In the genomic region with DNA sequence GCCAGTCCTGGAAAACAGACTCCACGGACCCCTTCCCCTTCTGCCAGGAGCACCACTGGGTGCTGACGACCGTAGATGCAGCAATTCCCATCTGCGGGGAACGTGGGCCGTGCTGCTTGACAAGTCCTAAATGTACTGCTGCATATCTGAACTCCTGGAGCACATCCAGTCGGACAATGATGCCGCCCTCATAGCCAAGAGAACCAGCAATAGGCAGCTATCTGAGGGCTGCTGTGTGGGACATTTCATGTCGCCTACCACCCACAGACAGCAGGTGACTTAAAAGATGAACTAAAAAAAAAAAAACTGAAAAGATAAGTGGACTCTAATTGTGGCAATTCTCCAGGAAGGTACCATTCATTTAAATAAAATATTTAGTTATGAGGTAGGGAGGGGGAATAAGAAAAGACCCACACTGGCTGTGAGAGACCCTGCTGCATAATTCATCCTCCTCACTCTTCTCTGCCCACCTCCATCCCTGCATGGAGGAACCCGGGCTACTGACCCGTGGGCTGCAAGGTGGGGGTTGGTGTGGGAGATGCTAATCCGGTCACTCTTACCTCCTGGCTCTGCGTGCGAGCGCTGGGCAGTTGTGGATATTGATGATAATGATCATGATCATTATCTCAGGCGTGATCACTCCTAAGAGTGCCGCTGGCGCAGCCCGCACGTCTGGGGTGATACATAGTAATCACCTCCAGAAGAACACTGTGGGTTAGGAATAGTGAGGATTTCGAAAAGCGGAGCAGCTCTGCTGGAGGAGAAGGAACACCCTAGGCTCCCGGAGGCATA, we compare ENCODE assay signal across 32 cellular contexts. TPM values are rescaled to one million over a fixed set of nuclear protein-coding genes. Genes with fewer than 3 reads are reported as not detected.
DNase-seq lines count a peak whose midpoint lies in the region; ATAC-seq and TF ChIP-seq lines count a peak whose summit lies in the region.
"Had no signal": no experiment of that assay in that cellular context is flagged by ENCODE, and none has a peak within 500 bp of the region (broad histone marks: within the 10 kb centered on the region; RNA-seq: fewer than 3 reads in every experiment).

No MANE protein-coding gene starts in this region.

- H3K36me3 ChIP-seq in heart right ventricle = peaks cover 0 to 3% (median 0%) of the 10 kb centered on the region in 9 donors
- no peaks in the 10 kb centered on the region for H3K36me3 ChIP-seq in neuronal stem cell (replicated peaks in 1 of 2; ENCODE audit: control insufficient read depth in 2 of 2, insufficient read depth in 2 of 2, low read length in 2 of 2)
- H3K36me3 ChIP-seq: BE2C, breast epithelium, SJCRH30, transverse colon, WERI-Rb-1 had no signal

- no peaks in the 10 kb centered on the region for H3K9me3 Mint-ChIP-seq in activated CD4-positive, alpha-beta T cell treated with anti-CD3 and anti-CD28 coated beads for 36 hours (ENCODE audit: low read depth)
- H3K9me3 Mint-ChIP-seq: dendritic cell treated with granulocyte-macrophage colony-stimulating factor and Interleukin-4, amounts not matched to agents 40 ng/mL and 50 ng/mL, for 4 days; immature natural killer cell; T-helper 1 cell treated with Interleukin-12 subunit alpha and Interleukin-12 subunit beta and Interleukin-4 antibody, amounts not matched to agents 30 μg/mL and 1 μg/mL, for 36 hours had no signal

- DNase-seq in activated CD4-positive, alpha-beta T cell treated with anti-CD3 and anti-CD28 coated beads for 48 hours = peak; percentile 1
- no peak for DNase-seq in activated CD4-positive, alpha-beta T cell treated with anti-CD3 and anti-CD28 coated beads for 36 hours
- DNase-seq in heart right ventricle (peak in 1 of 2 donors; percentile 47), neuronal stem cell (ENCODE audit: low spot score) (no peak), NAMALWA (ENCODE audit: low spot score) (no peak), pons (ENCODE audit: low spot score) (no peak)
- DNase-seq: 8988T; activated CD4-positive, alpha-beta T cell treated with anti-CD3 and anti-CD28 coated beads, Interleukin-2, amount 50 U/mL, for 4 hours; activated gamma-delta T cell treated with Interleukin-2 at 50 U/mL for 16 hours; BE2C; immature natural killer cell; NCI-H1436 treated with DMSO at 0.1 percent for 48 hours; NCI-H2227 treated with DMSO at 0.1 percent for 48 hours; PC-9; SJCRH30; stimulated activated CD4-positive, alpha-beta T cell treated with anti-CD3 and anti-CD28 coated beads, Interleukin-1b, Interleukin-23, amount 100 ng/mL, for 48 hours; stimulated activated naive CD4-positive, alpha-beta T cell treated with Interleukin-2 at 50 U/mL for 16 hours; transverse colon; WERI-Rb-1 had no signal

- no peak overlapping the region for H3K27ac Mint-ChIP-seq in activated CD4-positive, alpha-beta T cell treated with anti-CD3 and anti-CD28 coated beads for 36 hours
- H3K27ac Mint-ChIP-seq: dendritic cell treated with granulocyte-macrophage colony-stimulating factor and Interleukin-4, amounts not matched to agents 40 ng/mL and 50 ng/mL, for 4 days; immature natural killer cell; T-helper 1 cell treated with Interleukin-12 subunit alpha and Interleukin-12 subunit beta and Interleukin-4 antibody, amounts not matched to agents 30 μg/mL and 1 μg/mL, for 36 hours had no signal

- no peak overlapping the region for H3K4me3 Mint-ChIP-seq in activated CD4-positive, alpha-beta T cell treated with anti-CD3 and anti-CD28 coated beads for 36 hours
- H3K4me3 Mint-ChIP-seq: dendritic cell treated with granulocyte-macrophage colony-stimulating factor and Interleukin-4, amounts not matched to agents 40 ng/mL and 50 ng/mL, for 4 days; immature natural killer cell; T-helper 1 cell treated with Interleukin-12 subunit alpha and Interleukin-12 subunit beta and Interleukin-4 antibody, amounts not matched to agents 30 μg/mL and 1 μg/mL, for 36 hours had no signal

- H3K27ac ChIP-seq in heart right ventricle = peak overlapping the region; percentile 70 to 91 (median 80)
- no peak overlapping the region for H3K27ac ChIP-seq in neuronal stem cell (replicated peaks; ENCODE audit: low read length)
- H3K27ac ChIP-seq: breast epithelium, HL-60, PC-9, transverse colon, WERI-Rb-1 had no signal

- no peaks in the 10 kb centered on the region for H3K4me1 Mint-ChIP-seq in activated CD4-positive, alpha-beta T cell treated with anti-CD3 and anti-CD28 coated beads for 36 hours
- H3K4me1 Mint-ChIP-seq: immature natural killer cell had no signal

- ATAC-seq in activated CD4-positive, alpha-beta T cell treated with anti-CD3 and anti-CD28 coated beads for 36 hours = no peak
- peak in 6 of 8 donors; percentile 20 to 59 (median 50) for ATAC-seq in heart right ventricle
- no peak for ATAC-seq in GM18505 (IDR thresholded peaks at IDR 0.05; ENCODE audit: unreplicated experiment)
- no peak for ATAC-seq in HG03378 (IDR thresholded peaks at IDR 0.05; ENCODE audit: unreplicated experiment)
- ATAC-seq: HCT116 had no signal

- H3K18ac ChIP-seq in neuronal stem cell (ENCODE audit: low read length) = peak overlapping the region; percentile 25

- H3K9me3 ChIP-seq in heart right ventricle (no peaks in the 10 kb centered on the region), neuronal stem cell (replicated peaks in 1 of 2; ENCODE audit: control insufficient read depth in 2 of 2, insufficient read depth in 1 of 2, low read depth in 1 of 2, low read length in 2 of 2) (no peaks in the 10 kb centered on the region)
- H3K9me3 ChIP-seq: BE2C, breast epithelium, SJCRH30, transverse colon had no signal

- H3K27me3 Mint-ChIP-seq in activated CD4-positive, alpha-beta T cell treated with anti-CD3 and anti-CD28 coated beads for 36 hours = no peaks in the 10 kb centered on the region

- H3K4me3 ChIP-seq in heart right ventricle = no peak overlapping the region
- no peak overlapping the region for H3K4me3 ChIP-seq in neuronal stem cell (ENCODE audit: low read length in 2 of 2)
- H3K4me3 ChIP-seq: breast epithelium, lung, PC-9, SJCRH30, transverse colon had no signal

- H2AK5ac ChIP-seq in neuronal stem cell (ENCODE audit: low read depth, low read length) = no peak overlapping the region

- H2BK120ac ChIP-seq in neuronal stem cell (ENCODE audit: low read depth, low read length) = no peak overlapping the region

- H4K91ac ChIP-seq in neuronal stem cell (ENCODE audit: low read depth, low read length, poor library complexity) = no peak overlapping the region

- H3K4me1 ChIP-seq in heart right ventricle = peaks cover 14 to 80% (median 53%) of the 10 kb centered on the region in 9 donors
- H3K4me1 ChIP-seq in neuronal stem cell (ENCODE audit: control insufficient read depth in 2 of 2, insufficient read depth in 1 of 2, low read depth in 1 of 2, low read length in 2 of 2) = peaks cover 0 to 35% of the 10 kb centered on the region in 2 donors
- H3K4me1 ChIP-seq: BE2C had no signal

- no peak overlapping the region for H2AFZ ChIP-seq in neuronal stem cell (ENCODE audit: low read length)
- H2AFZ ChIP-seq: PC-9 had no signal

- no peak overlapping the region for H3K4ac ChIP-seq in neuronal stem cell (ENCODE audit: low read length)

- H4K8ac ChIP-seq in neuronal stem cell (ENCODE audit: low read depth, low read length) = no peak overlapping the region

- no peak overlapping the region for H2BK5ac ChIP-seq in neuronal stem cell (ENCODE audit: low read length)

- H3K27me3 ChIP-seq in heart right ventricle (no peaks in the 10 kb centered on the region), neuronal stem cell (ENCODE audit: control insufficient read depth in 3 of 3, insufficient read depth in 3 of 3, low read depth in 1 of 3, low read length in 3 of 3) (peaks cover 0 to 6% (median 0%) of the 10 kb centered on the region in 3 experiments)
- H3K27me3 ChIP-seq: BE2C, breast epithelium, SJCRH30, transverse colon had no signal

- no peaks in the 10 kb centered on the region for H3K36me3 Mint-ChIP-seq in activated CD4-positive, alpha-beta T cell treated with anti-CD3 and anti-CD28 coated beads for 36 hours (ENCODE audit: low read depth)
- H3K36me3 Mint-ChIP-seq: immature natural killer cell had no signal

- 62 to 73% methylated on average over 23 of the region's 23 CpGs for WGBS in heart right ventricle, 2 donors
- no CpG with 5 or more reads among the region's 23 CpGs for WGBS in neuronal stem cell (ENCODE audit: extremely low coverage in 2 of 2, insufficient read length in 2 of 2, insufficient replicate concordance in 1 of 2), 2 donors

- H3K9ac ChIP-seq in neuronal stem cell (ENCODE audit: low read depth, low read length, poor library complexity) = no peak overlapping the region

- no peak for TF ChIP-seq CTCF in heart right ventricle (IDR thresholded peaks at IDR 0.05)

- POLR2A ChIA-PET in activated CD4-positive, alpha-beta T cell treated with anti-CD3 and anti-CD28 coated beads for 36 hours (lab: Charles Lee) = interaction anchor here (0.6 kb wide), 1 partner anchor 284 kb away, joined by 5 read pairs; no protein-coding TSS in a partner anchor

- CTCF ChIA-PET in activated CD4-positive, alpha-beta T cell treated with anti-CD3 and anti-CD28 coated beads for 36 hours (lab: Charles Lee) = no interaction called here

- H3K14ac ChIP-seq in neuronal stem cell (ENCODE audit: low read length) = no peak overlapping the region

- no peak overlapping the region for H3K23ac ChIP-seq in neuronal stem cell (ENCODE audit: low read depth, low read length, poor library complexity)

- H2BK15ac ChIP-seq in neuronal stem cell (ENCODE audit: low read length) = peak overlapping the region; percentile 33

- no peak overlapping the region for H2BK12ac ChIP-seq in neuronal stem cell (ENCODE audit: low read length)

- no peaks in the 10 kb centered on the region for H3K79me1 ChIP-seq in neuronal stem cell (ENCODE audit: low read depth, low read length)

- TF ChIP-seq POLR2A in GM18505 (IDR thresholded peaks at IDR 0.05; ENCODE audit: borderline replicate concordance, extremely low read depth, insufficient read depth, insufficient read length) = no peak

- no peak overlapping the region for H3K4me2 ChIP-seq in neuronal stem cell (ENCODE audit: insufficient read depth, low read length, poor library complexity, severe bottlenecking)
- H3K4me2 ChIP-seq: PC-9 had no signal

- intact Hi-C loops in activated CD4-positive, alpha-beta T cell treated with anti-CD3 and anti-CD28 coated beads for 36 hours (cut with DNase I, micrococcal nuclease) = no loop called here
- intact Hi-C loops in heart right ventricle (cut with DNase I) = loop anchor here in 3 of 10 donors (2.0 to 10.0 kb wide), 4 partner anchors 30 to 232 kb away; a partner anchor contains a TSS

RNA-seq across cellular contexts. Expression of a gene that starts 28.3 kb away (rescaled TPM):
- 1 to 10 TPM; 3.2 to 3.3 TPM for total RNA-seq in activated CD4-positive, alpha-beta T cell treated with anti-CD3 and anti-CD28 coated beads for 36 hours
- 10 to 100 TPM; 16.3 to 41.6 (median 21.6) TPM for total RNA-seq in heart right ventricle
- 100 to 1,000 TPM in 1 of 2 donors, 10 to 100 TPM in 1; 15.6 to 102 TPM for polyA plus RNA-seq in heart right ventricle
- 0.78 TPM for polyA plus RNA-seq in neuronal stem cell (2013, experiment 1 of 2)
- 0.60 TPM for polyA plus RNA-seq in neuronal stem cell (2013, experiment 2 of 2)
- polyA plus RNA-seq: immature natural killer cell had no signal

RNA-seq across cellular contexts. Expression of a gene that starts 36.0 kb away (rescaled TPM):
- total RNA-seq in activated CD4-positive, alpha-beta T cell treated with anti-CD3 and anti-CD28 coated beads for 36 hours = 1 to 10 TPM; 1.5 to 1.6 TPM
- 1 to 10 TPM in 1 of 10 donors, under 1 TPM in 8, not detected in 1; 0.21 to 1.1 (median 0.48) TPM for total RNA-seq in heart right ventricle
- polyA plus RNA-seq in heart right ventricle = 1 to 10 TPM in 1 of 2 donors, under 1 TPM in 1; 0.39 to 1.2 TPM
- polyA plus RNA-seq in neuronal stem cell (2013, experiment 1 of 2) = 0.26 TPM
- polyA plus RNA-seq in neuronal stem cell (2013, experiment 2 of 2) = 0.30 TPM
- total RNA-seq: breast epithelium, Daoy, osteocyte, transverse colon had no signal
- polyA plus RNA-seq: immature natural killer cell had no signal

RNA-seq across cellular contexts. Expression of a gene that starts 52.5 kb away (rescaled TPM):
- total RNA-seq in activated CD4-positive, alpha-beta T cell treated with anti-CD3 and anti-CD28 coated beads for 36 hours = not detected
- under 1 TPM in 8 of 10 donors, not detected in 2; 0.09 to 0.37 (median 0.25) TPM for total RNA-seq in heart right ventricle
- under 1 TPM; 0.43 to 0.88 TPM for polyA plus RNA-seq in heart right ventricle
- 0.64 TPM for polyA plus RNA-seq in neuronal stem cell (2013, experiment 1 of 2)
- polyA plus RNA-seq in neuronal stem cell (2013, experiment 2 of 2) = 0.57 TPM
- total RNA-seq: Daoy, endothelial cell of umbilical vein, MCF 10A, osteocyte, SJCRH30 had no signal
- polyA plus RNA-seq: endothelial cell of umbilical vein, immature natural killer cell had no signal

RNA-seq across cellular contexts. Expression of a gene that starts 52.8 kb away (rescaled TPM):
- not detected for total RNA-seq in activated CD4-positive, alpha-beta T cell treated with anti-CD3 and anti-CD28 coated beads for 36 hours
- total RNA-seq in heart right ventricle = under 1 TPM in 1 of 10 donors, not detected in 9; 0.19 TPM
- not detected for polyA plus RNA-seq in heart right ventricle
- not detected for polyA plus RNA-seq in neuronal stem cell (2013, experiment 1 of 2)
- not detected for polyA plus RNA-seq in neuronal stem cell (2013, experiment 2 of 2)
- total RNA-seq: breast epithelium, Daoy, endothelial cell of umbilical vein, lung, MCF 10A, osteocyte, PC-9, SJCRH30, transverse colon had no signal
- polyA plus RNA-seq: adipose tissue, endothelial cell of umbilical vein, immature natural killer cell, lung had no signal

Comparison
In these comparisons a context has a peak if more than half of its experiments do, and no peak if none do; other contexts are left out.
1. ATAC-seq: peak in heart right ventricle (6 of 8); none in activated CD4-positive, alpha-beta T cell treated with anti-CD3 and anti-CD28 coated beads for 36 hours (single experiment), GM18505 (single experiment) and HG03378 (single experiment).
2. RNA of a gene that starts 28.3 kb away (total RNA-seq): 16.3 to 41.6 TPM in heart right ventricle; 3.2 to 3.3 TPM in activated CD4-positive, alpha-beta T cell treated with anti-CD3 and anti-CD28 coated beads for 36 hours; every median in the first group is over 4 times any median in the second.